ENCODE assay signal across 8 cellular contexts in genomic region chr1:21909787-21910503, GRCh38. TPM values are rescaled to one million over a fixed set of nuclear protein-coding genes. Genes with fewer than 3 reads are reported as not detected.
A peak's percentile ranks its signal among the peaks of the same experiment; 100 is the strongest.
DNase-seq lines count a peak whose midpoint lies in the region; ATAC-seq and TF ChIP-seq lines count a peak whose summit lies in the region.

No MANE protein-coding gene starts in this region.

- no peaks in the 10 kb centered on the region for H3K36me3 ChIP-seq in BE2C

- DNase-seq in KG1 (lab: John Stamatoyannopoulos, UW) = peak; percentile 38
- peak; percentile 55 for DNase-seq in activated naive CD4-positive, alpha-beta T cell treated with anti-CD3 and anti-CD28 coated beads, Interleukin-2, amount 50 U/mL, for 16 hours
- peak; percentile 63 for DNase-seq in iris pigment epithelial cell (ENCODE audit: low read depth)
- peak in 2 of 3 donors; percentile 38 to 46 for DNase-seq in stimulated activated CD4-positive, alpha-beta T cell treated with anti-CD3 and anti-CD28 coated beads, TNF-alpha, amount 100 ng/mL, for 48 hours (ENCODE audit: low read depth in 3 of 3)
- DNase-seq in BE2C = no peak
- no peak for DNase-seq in NCI-H2081 treated with DMSO at 0.1 percent for 48 hours (lab: John Stamatoyannopoulos, UW)
- no peak for DNase-seq in activated effector memory CD4-positive, alpha-beta T cell treated with anti-CD3 and anti-CD28 coated beads, Interleukin-2, amount 50 U/mL, for 16 hours

- no peaks in the 10 kb centered on the region for H3K9me3 ChIP-seq in BE2C

- H3K27me3 ChIP-seq in BE2C = no peaks in the 10 kb centered on the region

- H3K4me3 ChIP-seq in BE2C (ENCODE audit: low read depth, low read length) = no peak overlapping the region

- no peak for TF ChIP-seq CTCF in BE2C (IDR thresholded peaks at IDR 0.05; ENCODE audit: low read depth, low read length)

- H3K4me1 ChIP-seq in BE2C = no peaks in the 10 kb centered on the region; the same call in 1 of the 2 replicates

- no peak for ATAC-seq in HG02642 (IDR thresholded peaks at IDR 0.05; ENCODE audit: poor library complexity, unreplicated experiment)

RNA-seq across cellular contexts. Expression of gene HSPG2, which starts 27.2 kb away (rescaled TPM):
- polyA plus RNA-seq in BE2C (2012; ENCODE audit: insufficient read depth, insufficient read length, low read depth) = 1.8 TPM

Comparison
In these comparisons a context has a peak if more than half of its experiments do, and no peak if none do; other contexts are left out.
1. DNase-seq: peak in KG1 (single experiment), activated naive CD4-positive, alpha-beta T cell treated with anti-CD3 and anti-CD28 coated beads, Interleukin-2, amount 50 U/mL, for 16 hours (single experiment), iris pigment epithelial cell (single experiment) and stimulated activated CD4-positive, alpha-beta T cell treated with anti-CD3 and anti-CD28 coated beads, TNF-alpha, amount 100 ng/mL, for 48 hours (2 of 3); none in BE2C (single experiment), NCI-H2081 treated with DMSO at 0.1 percent for 48 hours (single experiment) and activated effector memory CD4-positive, alpha-beta T cell treated with anti-CD3 and anti-CD28 coated beads, Interleukin-2, amount 50 U/mL, for 16 hours (single experiment).